1 cellular context compared by ENCODE assay signal in genomic region chr1:202967684-202968281, GRCh38.
TF ChIP-seq lines count a peak whose summit lies in the region.

No MANE protein-coding gene starts in this region.

TF ChIP-seq in IMR-90, 13 proteins besides CTCF, POLR2A, EP300 and RAD21:
- TF ChIP-seq MXI1 (IDR thresholded peaks at IDR 0.05; ENCODE audit: borderline replicate concordance, low read depth, low read length) (no peak), FOS (IDR thresholded peaks at IDR 0.05; ENCODE audit: low read depth, low read length) (no peak), NFE2L2 (IDR thresholded peaks at IDR 0.05; ENCODE audit: low read depth, low read length) (no peak), RCOR1 (IDR thresholded peaks at IDR 0.05; ENCODE audit: insufficient replicate concordance, low read length) (no peak), SMC3 (IDR thresholded peaks at IDR 0.05; ENCODE audit: low read depth, low read length) (no peak), MAFK (IDR thresholded peaks at IDR 0.05; ENCODE audit: low read depth, low read length) (no peak), BHLHE40 (IDR thresholded peaks at IDR 0.05; ENCODE audit: low read depth, low read length) (no peak), USF2 (IDR thresholded peaks at IDR 0.05; ENCODE audit: low read depth, low read length) (no peak)
